In the genomic region with DNA sequence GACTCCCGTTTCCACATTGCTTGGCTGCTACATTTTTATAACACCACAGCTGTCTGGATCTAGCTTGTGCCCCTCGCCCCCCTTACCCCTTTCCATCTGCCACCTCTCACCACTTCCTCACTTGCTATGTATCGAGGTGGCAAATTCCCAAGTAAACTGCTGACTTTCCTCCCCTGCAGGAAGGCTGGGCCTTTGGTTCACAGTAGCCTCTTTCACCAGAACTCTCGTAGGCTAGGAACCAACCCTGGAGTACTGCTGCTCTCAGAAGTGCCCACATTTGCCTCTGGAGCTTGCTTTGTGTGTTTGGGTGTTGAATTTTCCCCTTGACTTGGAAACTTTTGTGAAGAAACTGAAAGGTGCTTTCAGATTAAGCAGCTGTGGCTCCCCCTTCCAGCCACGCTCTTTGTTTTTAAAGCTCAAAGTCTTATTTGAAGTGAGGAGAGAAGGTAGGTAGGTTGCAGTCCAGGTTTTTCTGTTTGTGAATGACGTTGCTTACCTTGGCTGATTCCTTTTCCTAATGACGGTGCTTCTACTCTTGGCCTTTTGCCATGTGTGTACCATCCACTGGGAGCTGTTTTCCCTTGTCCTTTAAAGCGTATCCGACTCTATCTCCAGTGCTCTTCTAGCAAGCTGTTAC, we compare ENCODE assay signal across 8 cellular contexts.
DNase-seq lines count a peak whose midpoint lies in the region; ATAC-seq lines count a peak whose summit lies in the region.

No MANE protein-coding gene starts in this region.

- DNase-seq in DMS 273 treated with DMSO at 0.1 percent for 48 hours (lab: John Stamatoyannopoulos, UW) (peak; percentile 97), NCI-H187 treated with DMSO at 0.1 percent for 48 hours (lab: John Stamatoyannopoulos, UW) (peak; percentile 35), left colon (peak in 1 of 2 donors; percentile 34), putamen (ENCODE audit: low spot score) (no peak)
- peak; percentile 38 for DNase-seq in activated naive CD8-positive, alpha-beta T cell treated with anti-CD3 and anti-CD28 coated beads, Interleukin-2, amount 10 ng/mL, durations not matched to agents 7 days and 5 days

- peaks cover 7% of the 10 kb centered on the region for H3K9me3 Mint-ChIP-seq in activated naive CD8-positive, alpha-beta T cell treated with anti-CD3 and anti-CD28 coated beads, Interleukin-2, amount 10 ng/mL, durations not matched to agents 7 days and 5 days

- H3K27ac Mint-ChIP-seq in activated naive CD8-positive, alpha-beta T cell treated with anti-CD3 and anti-CD28 coated beads, Interleukin-2, amount 10 ng/mL, durations not matched to agents 7 days and 5 days, result peak overlapping the region; percentile 80

- peaks cover 56% of the 10 kb centered on the region for H3K4me1 Mint-ChIP-seq in activated naive CD8-positive, alpha-beta T cell treated with anti-CD3 and anti-CD28 coated beads, Interleukin-2, amount 10 ng/mL, durations not matched to agents 7 days and 5 days

- peak; percentile 18 for ATAC-seq in activated naive CD8-positive, alpha-beta T cell treated with anti-CD3 and anti-CD28 coated beads, Interleukin-2, amount 10 ng/mL, durations not matched to agents 7 days and 5 days (ENCODE audit: low read depth)
- ATAC-seq in left colon (peak; percentile 73), HG03196 (IDR thresholded peaks at IDR 0.05; ENCODE audit: unreplicated experiment) (no peak), GM21723 (IDR thresholded peaks at IDR 0.05; ENCODE audit: unreplicated experiment) (no peak), GM21717 (IDR thresholded peaks at IDR 0.05; ENCODE audit: unreplicated experiment) (no peak)

- H3K4me3 Mint-ChIP-seq in activated naive CD8-positive, alpha-beta T cell treated with anti-CD3 and anti-CD28 coated beads, Interleukin-2, amount 10 ng/mL, durations not matched to agents 7 days and 5 days, result peak overlapping the region; percentile 68

- POLR2A ChIA-PET in activated naive CD8-positive, alpha-beta T cell treated with anti-CD3 and anti-CD28 coated beads, Interleukin-2, amount 10 ng/mL, durations not matched to agents 7 days and 5 days (lab: Charles Lee), result interaction anchor here (0.6 to 2.7 kb wide), 3 partner anchors 35 to 294 kb away, joined by 3 to 19 read pairs (median 5); a partner anchor contains a TSS

- no peaks in the 10 kb centered on the region for H3K27me3 Mint-ChIP-seq in activated naive CD8-positive, alpha-beta T cell treated with anti-CD3 and anti-CD28 coated beads, Interleukin-2, amount 10 ng/mL, durations not matched to agents 7 days and 5 days

- intact Hi-C loops in left colon (cut with DNase I, micrococcal nuclease), result no loop called here

- H3K36me3 Mint-ChIP-seq in activated naive CD8-positive, alpha-beta T cell treated with anti-CD3 and anti-CD28 coated beads, Interleukin-2, amount 10 ng/mL, durations not matched to agents 7 days and 5 days, result peaks cover 17% of the 10 kb centered on the region

Comparison
In these comparisons a context has a peak if more than half of its experiments do, and no peak if none do; other contexts are left out.
1. ATAC-seq: peak in activated naive CD8-positive, alpha-beta T cell treated with anti-CD3 and anti-CD28 coated beads, Interleukin-2, amount 10 ng/mL, durations not matched to agents 7 days and 5 days (single experiment) and left colon (single experiment); none in HG03196 (single experiment), GM21723 (single experiment) and GM21717 (single experiment).